In genomic region chr2:186911551-186912085, GRCh38 we compare ENCODE assay signal across 21 cellular contexts.
"Had no signal": no experiment of that assay in that cellular context is flagged by ENCODE, and none has a peak within 500 bp of the region (broad histone marks: within the 10 kb centered on the region; RNA-seq: fewer than 3 reads in every experiment).

No MANE protein-coding gene starts in this region.

- H3K4me3 ChIP-seq: SJCRH30 had no signal

- H3K27ac ChIP-seq: SJCRH30 had no signal

- ATAC-seq: Panc1, PC-3, Right ventricle myocardium inferior, SK-N-SH treated with all-trans-retinoic acid at 6 μM for 48 hours had no signal

- H3K9me3 ChIP-seq: SJCRH30 had no signal

- DNase-seq: Karpas-422, KG1, MM.1S, NCI-H1092 treated with DMSO at 0.1 percent for 48 hours, NCI-H1436, NCI-H187, NCI-H2029, NCI-H2081 treated with DMSO at 0.1 percent for 48 hours, NCI-H2171, NCI-H226, NCI-H446, NCI-H510A, NCI-H524 treated with DMSO at 0.1 percent for 48 hours, NCI-H69, NCI-H774, PC-3, SHP77 treated with DMSO at 0.1 percent for 48 hours, SJCRH30 had no signal

- H3K27me3 ChIP-seq: SJCRH30 had no signal

- H3K36me3 ChIP-seq: SJCRH30 had no signal
